In genomic region chr12:67650528-67651379, GRCh38 we compare ENCODE assay signal across 8 cellular contexts. TPM values are rescaled to one million over a fixed set of nuclear protein-coding genes. Genes with fewer than 3 reads are reported as not detected.
DNase-seq lines count a peak whose midpoint lies in the region; FAIRE-seq and TF ChIP-seq lines count a peak whose summit lies in the region.

No MANE protein-coding gene starts in this region.

- H3K4me1 ChIP-seq in Caco-2, result peaks cover 24% of the 10 kb centered on the region; the same call in 1 of the 2 replicates
- peaks cover 0 to 13% of the 10 kb centered on the region in 2 donors for H3K4me1 ChIP-seq in kidney (ENCODE audit: control insufficient read depth in 1 of 2, insufficient read depth in 1 of 2, low read depth in 1 of 2, low read length in 2 of 2)
- peaks cover 42% of the 10 kb centered on the region for H3K4me1 ChIP-seq in suprapubic skin

- intact Hi-C loops in Caco-2 (cut with micrococcal nuclease; ENCODE audit: unreplicated experiment) (no loop called here), kidney (cut with DNase I) (no loop called here)

- peaks cover 12% of the 10 kb centered on the region for H3K36me3 Mint-ChIP-seq in Caco-2 (ENCODE audit: insufficient read depth, unreplicated experiment)
- H3K36me3 Mint-ChIP-seq in activated naive CD8-positive, alpha-beta T cell treated with anti-CD3 and anti-CD28 coated beads for 36 hours, result peaks cover 45% of the 10 kb centered on the region

- BruUV-seq in Caco-2 (replicated peaks; lab: Mats Ljungman, UMichigan), result no TSS peak

- CTCF ChIA-PET in Caco-2 (lab: Charles Lee), result no interaction called here

- TF ChIP-seq POLR2A in suprapubic skin (IDR thresholded peaks at IDR 0.05), result no peak

- POLR2A ChIA-PET in Caco-2 (lab: Charles Lee), result no interaction called here

- TF ChIP-seq CTCF in Caco-2 (IDR thresholded peaks at IDR 0.05; ENCODE audit: insufficient read depth in 1 of 2, low read depth in 1 of 2, low read length in 1 of 2, severe bottlenecking in 1 of 2, unreplicated experiment in 1 of 2), result no peak
- TF ChIP-seq CTCF in kidney (IDR thresholded peaks at IDR 0.05; ENCODE audit: borderline replicate concordance, extremely low read depth, insufficient read depth), result no peak
- TF ChIP-seq CTCF in suprapubic skin (IDR thresholded peaks at IDR 0.05), result no peak

- H3K9ac ChIP-seq in kidney (ENCODE audit: low read length in 2 of 2), result peak overlapping the region; percentile 31 to 37

- H3K4me3 ChIP-seq in Caco-2 (ENCODE audit: low read depth, low read length) (peak overlapping the region; percentile 75), kidney (ENCODE audit: low read length in 2 of 2) (peak overlapping the region; percentile 65 to 80), suprapubic skin (peak overlapping the region; percentile 100)

- WGBS in suprapubic skin, result 29% methylated on average over 6 of the region's 6 CpGs

- no peaks in the 10 kb centered on the region; the same call in 1 of the 2 replicates for H3K36me3 ChIP-seq in Caco-2 (ENCODE audit: control insufficient read depth, insufficient read depth, low read length)
- H3K36me3 ChIP-seq in kidney (ENCODE audit: control insufficient read depth in 1 of 2, insufficient read depth in 2 of 2, low read length in 2 of 2), result no peaks in the 10 kb centered on the region
- no peaks in the 10 kb centered on the region for H3K36me3 ChIP-seq in suprapubic skin

- H3K27me3 Mint-ChIP-seq in Caco-2 (ENCODE audit: insufficient read depth, unreplicated experiment), result no peaks in the 10 kb centered on the region
- no peaks in the 10 kb centered on the region for H3K27me3 Mint-ChIP-seq in activated naive CD8-positive, alpha-beta T cell treated with anti-CD3 and anti-CD28 coated beads for 36 hours

- H3K9me3 ChIP-seq in Caco-2, result no peaks in the 10 kb centered on the region
- H3K9me3 ChIP-seq in kidney (ENCODE audit: control insufficient read depth in 1 of 2, low read length in 2 of 2), result no peaks in the 10 kb centered on the region
- H3K9me3 ChIP-seq in suprapubic skin, result no peaks in the 10 kb centered on the region

- H3K9me3 Mint-ChIP-seq in Caco-2 (ENCODE audit: unreplicated experiment), result no peaks in the 10 kb centered on the region
- no peaks in the 10 kb centered on the region for H3K9me3 Mint-ChIP-seq in activated naive CD8-positive, alpha-beta T cell treated with anti-CD3 and anti-CD28 coated beads for 36 hours

- H3K27me3 ChIP-seq in Caco-2 (replicated peaks; ENCODE audit: control insufficient read depth, insufficient read depth, low read length), result no peaks in the 10 kb centered on the region
- no peaks in the 10 kb centered on the region for H3K27me3 ChIP-seq in suprapubic skin

- peak overlapping the region; percentile 77 for H3K27ac Mint-ChIP-seq in Caco-2 (ENCODE audit: unreplicated experiment)
- peak overlapping the region; percentile 90 for H3K27ac Mint-ChIP-seq in activated naive CD8-positive, alpha-beta T cell treated with anti-CD3 and anti-CD28 coated beads for 36 hours

- peaks cover 14% of the 10 kb centered on the region for H3K4me1 Mint-ChIP-seq in Caco-2 (ENCODE audit: low read depth, unreplicated experiment)
- H3K4me1 Mint-ChIP-seq in activated naive CD8-positive, alpha-beta T cell treated with anti-CD3 and anti-CD28 coated beads for 36 hours, result peaks cover 64% of the 10 kb centered on the region

- DNase-seq in Caco-2, result no peak
- DNase-seq in HT-29 (ENCODE audit: low spot score), result peak; percentile 55
- DNase-seq in activated naive CD8-positive, alpha-beta T cell treated with anti-CD3 and anti-CD28 coated beads for 36 hours, result no peak
- DNase-seq in kidney, result peak; percentile 54
- no peak for DNase-seq in suprapubic skin (ENCODE audit: low spot score in 2 of 2)
- no peak for DNase-seq in LoVo (ENCODE audit: low spot score)
- DNase-seq in NCI-H2107 treated with DMSO at 0.1 percent for 48 hours (lab: John Stamatoyannopoulos, UW; ENCODE audit: unreplicated experiment), result no peak
- DNase-seq in HPDE6-E6E7 (ENCODE audit: extremely low spot score), result no peak

- peak overlapping the region in 1 of 2 donors; percentile 15 for H3K27ac ChIP-seq in kidney (ENCODE audit: low read depth in 2 of 2, low read length in 2 of 2)
- H3K27ac ChIP-seq in suprapubic skin, result peak overlapping the region; percentile 97

- no peak for TF ChIP-seq EP300 in suprapubic skin (IDR thresholded peaks at IDR 0.05)

- peak overlapping the region; percentile 79 for H3K4me3 Mint-ChIP-seq in Caco-2 (ENCODE audit: unreplicated experiment)
- H3K4me3 Mint-ChIP-seq in activated naive CD8-positive, alpha-beta T cell treated with anti-CD3 and anti-CD28 coated beads for 36 hours, result peak overlapping the region; percentile 91

- FAIRE-seq in kidney (lab: Jason Lieb, UNC), result no peak

RNA-seq across cellular contexts. Expression of gene DYRK2, which starts 2.2 kb away (rescaled TPM):
- total RNA-seq in Caco-2 (2022) (24.4 and 24.6 TPM in 2 replicates), kidney (35.4 TPM), suprapubic skin (10 to 100 TPM; 10.4 to 22.3 (median 18.7) TPM)
- total RNA-seq in HT-29 (2014; rRNA removed; shearing (Covaris generic)), result 55.1 and 67.1 TPM in 2 replicates
- 10 to 100 TPM; 29.6 to 33.0 TPM for total RNA-seq in activated naive CD8-positive, alpha-beta T cell treated with anti-CD3 and anti-CD28 coated beads for 36 hours
- 2.8 TPM for polyA plus RNA-seq in kidney (ENCODE audit: insufficient read depth, low read depth, low replicate concordance)

Comparison
In these comparisons a context has a peak if more than half of its experiments do, and no peak if none do; other contexts are left out.
1. DNase-seq: peak in HT-29 (single experiment) and kidney (single experiment); none in Caco-2 (0 of 2), activated naive CD8-positive, alpha-beta T cell treated with anti-CD3 and anti-CD28 coated beads for 36 hours (single experiment), suprapubic skin (0 of 2), LoVo (single experiment), NCI-H2107 treated with DMSO at 0.1 percent for 48 hours (single experiment) and HPDE6-E6E7 (single experiment).
2. Peak in every context shown above with its lines, with median percentiles within 50 percentile points of each other: H3K4me3 ChIP-seq.